In genomic region chr2:215811003-215811402, GRCh38 we compare ENCODE assay signal across 12 cellular contexts.
DNase-seq lines count a peak whose midpoint lies in the region; ATAC-seq and TF ChIP-seq lines count a peak whose summit lies in the region.
"Had no signal": no experiment of that assay in that cellular context is flagged by ENCODE, and none has a peak within 500 bp of the region (broad histone marks: within the 10 kb centered on the region; RNA-seq: fewer than 3 reads in every experiment).

No MANE protein-coding gene starts in this region.

- no peak for TF ChIP-seq POLR2A in tibial nerve (IDR thresholded peaks at IDR 0.05)

- no peaks in the 10 kb centered on the region for H3K27me3 Mint-ChIP-seq in activated naive CD8-positive, alpha-beta T cell treated with anti-CD3 and anti-CD28 coated beads for 36 hours
- no peaks in the 10 kb centered on the region for H3K27me3 Mint-ChIP-seq in activated naive CD8-positive, alpha-beta T cell treated with anti-CD3 and anti-CD28 coated beads, Interleukin-2, amount 50 U/mL, for 24 hours

- no peaks in the 10 kb centered on the region for H3K9me3 ChIP-seq in tibial nerve
- H3K9me3 ChIP-seq in effector memory CD4-positive, alpha-beta T cell (ENCODE audit: control insufficient read depth, low read length) = no peaks in the 10 kb centered on the region

- TF ChIP-seq EP300 in tibial nerve (IDR thresholded peaks at IDR 0.05) = no peak

- H3K36me3 Mint-ChIP-seq in activated naive CD8-positive, alpha-beta T cell treated with anti-CD3 and anti-CD28 coated beads for 36 hours = no peaks in the 10 kb centered on the region
- H3K36me3 Mint-ChIP-seq in activated naive CD8-positive, alpha-beta T cell treated with anti-CD3 and anti-CD28 coated beads, Interleukin-2, amount 50 U/mL, for 24 hours (ENCODE audit: low read depth) = no peaks in the 10 kb centered on the region

- H3K4me1 ChIP-seq in tibial nerve = peaks cover 0 to 3% (median 0%) of the 10 kb centered on the region in 4 donors
- H3K4me1 ChIP-seq in effector memory CD4-positive, alpha-beta T cell (ENCODE audit: control insufficient read depth, insufficient read depth, low read length, poor library complexity, severe bottlenecking) = no peaks in the 10 kb centered on the region

- no peaks in the 10 kb centered on the region for H3K36me3 ChIP-seq in tibial nerve
- H3K36me3 ChIP-seq in effector memory CD4-positive, alpha-beta T cell (ENCODE audit: control insufficient read depth, insufficient read depth, low read length) = no peaks in the 10 kb centered on the region

- H3K27ac Mint-ChIP-seq in activated naive CD8-positive, alpha-beta T cell treated with anti-CD3 and anti-CD28 coated beads for 36 hours = no peak overlapping the region
- no peak overlapping the region for H3K27ac Mint-ChIP-seq in activated naive CD8-positive, alpha-beta T cell treated with anti-CD3 and anti-CD28 coated beads, Interleukin-2, amount 50 U/mL, for 24 hours

- H3K9me3 Mint-ChIP-seq in activated naive CD8-positive, alpha-beta T cell treated with anti-CD3 and anti-CD28 coated beads for 36 hours = no peaks in the 10 kb centered on the region
- H3K9me3 Mint-ChIP-seq in activated naive CD8-positive, alpha-beta T cell treated with anti-CD3 and anti-CD28 coated beads, Interleukin-2, amount 50 U/mL, for 24 hours = no peaks in the 10 kb centered on the region

- H3K4me3 Mint-ChIP-seq in activated naive CD8-positive, alpha-beta T cell treated with anti-CD3 and anti-CD28 coated beads for 36 hours = peak overlapping the region; percentile 34
- H3K4me3 Mint-ChIP-seq in activated naive CD8-positive, alpha-beta T cell treated with anti-CD3 and anti-CD28 coated beads, Interleukin-2, amount 50 U/mL, for 24 hours = no peak overlapping the region

- no peak for DNase-seq in activated naive CD8-positive, alpha-beta T cell treated with anti-CD3 and anti-CD28 coated beads for 36 hours
- DNase-seq in activated naive CD8-positive, alpha-beta T cell treated with anti-CD3 and anti-CD28 coated beads, Interleukin-2, amount 50 U/mL, for 24 hours = no peak
- DNase-seq in COR-L47 (lab: John Stamatoyannopoulos, UW) (no peak), tibial nerve (ENCODE audit: low spot score in 2 of 2) (no peak), RWPE1 (ENCODE audit: low spot score) (no peak)
- DNase-seq in effector memory CD4-positive, alpha-beta T cell = no peak
- DNase-seq: NCI-H524 treated with DMSO at 0.1 percent for 48 hours; stimulated activated naive CD4-positive, alpha-beta T cell treated with Interleukin-2 at 50 U/mL for 16 hours; T-helper 1 cell had no signal

- no peak overlapping the region for H3K27ac ChIP-seq in tibial nerve
- no peak overlapping the region for H3K27ac ChIP-seq in effector memory CD4-positive, alpha-beta T cell (ENCODE audit: insufficient read depth, low read length, poor library complexity, severe bottlenecking)
- no peak overlapping the region for H3K27ac ChIP-seq in RWPE1
- H3K27ac ChIP-seq: skin epidermis had no signal

- no peak for TF ChIP-seq CTCF in tibial nerve (IDR thresholded peaks at IDR 0.05)
- TF ChIP-seq CTCF in RWPE1 (conservative IDR thresholded peaks at IDR 0.05; ENCODE audit: low read depth) = no peak

- ATAC-seq in activated naive CD8-positive, alpha-beta T cell treated with anti-CD3 and anti-CD28 coated beads, Interleukin-2, amount 50 U/mL, for 24 hours = no peak
- peak; percentile 15 for ATAC-seq in HG02798 (IDR thresholded peaks at IDR 0.05; ENCODE audit: poor library complexity, unreplicated experiment)
- ATAC-seq in HG03571 (IDR thresholded peaks at IDR 0.05; ENCODE audit: unreplicated experiment) = peak; percentile 31

- no peak overlapping the region for H3K4me3 ChIP-seq in tibial nerve
- H3K4me3 ChIP-seq in effector memory CD4-positive, alpha-beta T cell (ENCODE audit: insufficient read depth, low read depth, low read length, poor library complexity, severe bottlenecking) = no peak overlapping the region
- H3K4me3 ChIP-seq: skin epidermis had no signal

- WGBS in tibial nerve, 2 donors = 77 to 90% methylated on average over 3 of the region's 3 CpGs

- POLR2A ChIA-PET in RWPE1 (lab: Yijun Ruan, JAX; ENCODE audit: low non-redundant PET) = no interaction called here

- H3K27me3 ChIP-seq in tibial nerve = no peaks in the 10 kb centered on the region
- no peaks in the 10 kb centered on the region for H3K27me3 ChIP-seq in effector memory CD4-positive, alpha-beta T cell (replicated peaks; ENCODE audit: control insufficient read depth, insufficient read depth, low read length, poor library complexity, severe bottlenecking)

- CTCF ChIA-PET in RWPE1 (lab: Yijun Ruan, JAX) = no interaction called here

- peaks cover 13% of the 10 kb centered on the region for H3K4me1 Mint-ChIP-seq in activated naive CD8-positive, alpha-beta T cell treated with anti-CD3 and anti-CD28 coated beads for 36 hours
- H3K4me1 Mint-ChIP-seq in activated naive CD8-positive, alpha-beta T cell treated with anti-CD3 and anti-CD28 coated beads, Interleukin-2, amount 50 U/mL, for 24 hours = peaks cover 19% of the 10 kb centered on the region
